3 cellular contexts compared by ENCODE assay signal in genomic region chr17:17420561-17421269, GRCh38.
TF ChIP-seq lines count a peak whose summit lies in the region.

No MANE protein-coding gene starts in this region.

TF ChIP-seq in HEK293, 187 proteins besides CTCF, POLR2A, EP300 and RAD21 (continued from another document):
- TF ChIP-seq ZNF211 (tag by site-specific recombination; IDR thresholded peaks at IDR 0.05; ENCODE audit: low read depth) = no peak

TF ChIP-seq in endothelial cell of umbilical vein, 7 proteins besides CTCF, POLR2A, EP300 and RAD21 (continued from another document):
- TF ChIP-seq MAX (IDR thresholded peaks at IDR 0.05; ENCODE audit: insufficient read depth, insufficient read length) = no peak
- TF ChIP-seq GATA2 (IDR thresholded peaks at IDR 0.05; ENCODE audit: insufficient read depth, insufficient read length, low read depth, low read length) = no peak
- TF ChIP-seq JUN (IDR thresholded peaks at IDR 0.05; ENCODE audit: borderline replicate concordance, insufficient read depth, insufficient read length, low read depth) = no peak
- no peak for TF ChIP-seq POLR2AphosphoS5 (IDR thresholded peaks at IDR 0.05; ENCODE audit: insufficient read depth, low read depth, low read length)
- no peak for TF ChIP-seq MYC (IDR thresholded peaks at IDR 0.05; ENCODE audit: low read depth, low read length)

TF ChIP-seq in liver, 16 proteins besides CTCF, POLR2A, EP300 and RAD21 (continued from another document):
- TF ChIP-seq REST (IDR thresholded peaks at IDR 0.05) = no peak
- TF ChIP-seq ATF3 (IDR thresholded peaks at IDR 0.05) = no peak
- TF ChIP-seq YY1 (IDR thresholded peaks at IDR 0.05) = no peak
- TF ChIP-seq ZBTB33 (IDR thresholded peaks at IDR 0.05) = no peak
- no peak for TF ChIP-seq JUND (IDR thresholded peaks at IDR 0.05)
- TF ChIP-seq SP1 (IDR thresholded peaks at IDR 0.05) = peak; percentile 32
- TF ChIP-seq GABPA (IDR thresholded peaks at IDR 0.05 in 1 of 2, conservative IDR thresholded peaks at IDR 0.05 in 1 of 2) = no peak
- TF ChIP-seq FOXA2 (IDR thresholded peaks at IDR 0.05) = no peak
- no peak for TF ChIP-seq MAX (IDR thresholded peaks at IDR 0.05)
